In genomic region chr1:11735854-11736745, GRCh38 we compare ENCODE assay signal across 8 cellular contexts. TPM values are rescaled to one million over a fixed set of nuclear protein-coding genes. Genes with fewer than 3 reads are reported as not detected.
DNase-seq lines count a peak whose midpoint lies in the region; ATAC-seq and TF ChIP-seq lines count a peak whose summit lies in the region.

Gene AGTRAP (plus strand): TSS chr1:11736136. CDS start chr1:11736209, 73 bp downstream.

- H3K36me3 ChIP-seq in BJ (ENCODE audit: control insufficient read depth, insufficient read depth, low read length) (no peaks in the 10 kb centered on the region), HUES64 (ENCODE audit: insufficient read depth, low read length) (no peaks in the 10 kb centered on the region), PC-9 (ENCODE audit: low read depth) (no peaks in the 10 kb centered on the region), mucosa of rectum (ENCODE audit: control insufficient read depth in 2 of 2, insufficient read depth in 2 of 2, low read length in 2 of 2) (no peaks in the 10 kb centered on the region)

- peaks cover 14% of the 10 kb centered on the region; the same call in 1 of the 2 replicates for H3F3A ChIP-seq in PC-9 (ENCODE audit: insufficient read depth, low read depth)

- BruUV-seq in PC-9 (replicated peaks; lab: Mats Ljungman, UMichigan), result TSS peak; percentile 59

- peak; percentile 59 for ATAC-seq in GM19397 (IDR thresholded peaks at IDR 0.05; ENCODE audit: unreplicated experiment)

- H3K4me2 ChIP-seq in PC-9, result peak within 1 kb of the TSS; percentile 76

- intact Hi-C loops in PC-9 (cut with micrococcal nuclease; ENCODE audit: unreplicated experiment), result loop anchor here (5.0 to 10.0 kb wide), 4 partner anchors 51 to 159 kb away; partner anchors contain the start of genes CLCN6 and MTHFR

- H3K9me3 ChIP-seq in HUES64 (ENCODE audit: insufficient read depth, low read depth, low read length) (no peaks in the 10 kb centered on the region), PC-9 (ENCODE audit: insufficient read depth, low read depth) (no peaks in the 10 kb centered on the region), mucosa of rectum (ENCODE audit: control insufficient read depth in 2 of 2, low read length in 2 of 2) (no peaks in the 10 kb centered on the region)

- 1% methylated on average over 59 of the region's 59 CpGs for WGBS in HUES64

- peak within 1 kb of the TSS; percentile 86 for H2AFZ ChIP-seq in PC-9

- H3K9ac ChIP-seq in HUES64 (ENCODE audit: low read depth, low read length) (peak within 1 kb of the TSS; percentile 80), mucosa of rectum (ENCODE audit: low read depth in 1 of 2, low read length in 2 of 2) (peak within 1 kb of the TSS; percentile 79 to 86)

- peak within 1 kb of the TSS; percentile 91 for H3K27ac ChIP-seq in HUES64 (ENCODE audit: low read depth, low read length)
- peak within 1 kb of the TSS; percentile 96 for H3K27ac ChIP-seq in PC-9
- H3K27ac ChIP-seq in mucosa of rectum (ENCODE audit: low read depth in 2 of 2, low read length in 2 of 2), result peak within 1 kb of the TSS; percentile 70 to 73

- peak; percentile 74 for TF ChIP-seq POLR2A in erythroblast (IDR thresholded peaks at IDR 0.05; ENCODE audit: low read length)

- H3K4me3 ChIP-seq in BJ (ENCODE audit: low read depth, low read length) (peak within 1 kb of the TSS; percentile 85), HUES64 (ENCODE audit: low read length) (peak within 1 kb of the TSS; percentile 78), PC-9 (peak within 1 kb of the TSS; percentile 79), mucosa of rectum (ENCODE audit: low read length in 2 of 2) (peak within 1 kb of the TSS; percentile 97 to 99)

- CTCF ChIA-PET in BJ (lab: Yijun Ruan, JAX) (interaction anchor here (1.0 to 2.5 kb wide), 7 partner anchors 12 to 699 kb away, joined by 3 to 14 read pairs (median 3); partner anchors contain the start of gene FBXO6), PC-9 (lab: Charles Lee) (interaction anchor here (0.6 to 1.2 kb wide), 2 partner anchors 16 to 27 kb away, joined by 4 read pairs; no protein-coding TSS in a partner anchor)

- H3K9me2 ChIP-seq in PC-9 (ENCODE audit: insufficient read depth), result no peaks in the 10 kb centered on the region

- H4K20me1 ChIP-seq in PC-9 (ENCODE audit: insufficient read depth), result no peaks in the 10 kb centered on the region

- peaks cover 14% of the 10 kb centered on the region for H3K79me2 ChIP-seq in PC-9 (ENCODE audit: low read depth)

- POLR2A ChIA-PET in BJ (lab: Charles Lee), result interaction anchor here (0.6 kb wide), 1 partner anchor 880 kb away, joined by 3 read pairs; no protein-coding TSS in a partner anchor
- POLR2A ChIA-PET in PC-9 (lab: Charles Lee; ENCODE audit: unreplicated experiment), result interaction anchor here (0.5 to 0.9 kb wide), 8 partner anchors 46 to 1337 kb away, joined by 3 to 10 read pairs (median 3); no protein-coding TSS in a partner anchor

- H3K4me1 ChIP-seq in HUES64 (ENCODE audit: insufficient read depth, low read length), result peaks cover 29% of the 10 kb centered on the region
- peaks cover 9% of the 10 kb centered on the region for H3K4me1 ChIP-seq in PC-9 (replicated peaks; ENCODE audit: insufficient read depth)
- H3K4me1 ChIP-seq in mucosa of rectum (ENCODE audit: control insufficient read depth in 2 of 2, insufficient read depth in 2 of 2, low read length in 2 of 2), result peaks cover 20% of the 10 kb centered on the region in 2 donors

- no peaks in the 10 kb centered on the region for H3K27me3 ChIP-seq in BJ (ENCODE audit: control insufficient read depth, insufficient read depth, low read length)
- H3K27me3 ChIP-seq in HUES64 (ENCODE audit: insufficient read depth, low read length), result no peaks in the 10 kb centered on the region
- no peaks in the 10 kb centered on the region for H3K27me3 ChIP-seq in PC-9 (ENCODE audit: insufficient read depth, low read depth)
- no peaks in the 10 kb centered on the region for H3K27me3 ChIP-seq in mucosa of rectum (ENCODE audit: control insufficient read depth in 2 of 2, insufficient read depth in 2 of 2, low read length in 2 of 2)

- peak; percentile 48 for DNase-seq in BJ (ENCODE audit: low read depth)
- peak; percentile 78 to 91 for DNase-seq in PC-9
- peak; percentile 83 for DNase-seq in activated T-cell treated with anti-CD3 and anti-CD28 coated beads, Interleukin-2, amount 50 U/mL, for 1 hour
- peak; percentile 96 to 97 for DNase-seq in erythroblast (lab: John Stamatoyannopoulos, UW)
- DNase-seq in stimulated activated CD8-positive, alpha-beta memory T cell treated with anti-CD3 and anti-CD28 coated beads, Interleukin-4, amount 100 ng/mL, for 4 hours (ENCODE audit: low read depth in 2 of 2, low spot score in 1 of 2), result peak; percentile 61 to 77

- 0 out of 2 replicates have a peak, but pooled peaks have one; percentile 13 for TF ChIP-seq CTCF in BJ (IDR thresholded peaks at IDR 0.05; ENCODE audit: insufficient read depth, low read depth, low read length)
- no peak for TF ChIP-seq CTCF in PC-9 (conservative IDR thresholded peaks at IDR 0.05)

RNA-seq across cellular contexts. Expression of gene AGTRAP, which starts in this region (rescaled TPM):
- 37.9 and 64.5 TPM in 2 replicates for polyA plus RNA-seq in BJ (2011; rRNA removed)
- 18.3 and 30.2 TPM in 2 replicates for polyA minus RNA-seq in BJ (2011; rRNA and poly(A)+ RNA removed)
- polyA plus RNA-seq in HUES64 (2013, experiment 1 of 2), result 43.9 TPM
- 50.5 TPM for polyA plus RNA-seq in HUES64 (2013, experiment 2 of 2)
- total RNA-seq in PC-9 (2021), result 75.5 and 77.7 TPM in 2 replicates

Comparison
In these comparisons a context has a peak if more than half of its experiments do, and no peak if none do; other contexts are left out.
1. Peak in every context shown above with its lines: DNase-seq, ATAC-seq, H3K4me3 ChIP-seq and H3K27ac ChIP-seq.